1 cellular context compared by ENCODE assay signal in the genomic region with DNA sequence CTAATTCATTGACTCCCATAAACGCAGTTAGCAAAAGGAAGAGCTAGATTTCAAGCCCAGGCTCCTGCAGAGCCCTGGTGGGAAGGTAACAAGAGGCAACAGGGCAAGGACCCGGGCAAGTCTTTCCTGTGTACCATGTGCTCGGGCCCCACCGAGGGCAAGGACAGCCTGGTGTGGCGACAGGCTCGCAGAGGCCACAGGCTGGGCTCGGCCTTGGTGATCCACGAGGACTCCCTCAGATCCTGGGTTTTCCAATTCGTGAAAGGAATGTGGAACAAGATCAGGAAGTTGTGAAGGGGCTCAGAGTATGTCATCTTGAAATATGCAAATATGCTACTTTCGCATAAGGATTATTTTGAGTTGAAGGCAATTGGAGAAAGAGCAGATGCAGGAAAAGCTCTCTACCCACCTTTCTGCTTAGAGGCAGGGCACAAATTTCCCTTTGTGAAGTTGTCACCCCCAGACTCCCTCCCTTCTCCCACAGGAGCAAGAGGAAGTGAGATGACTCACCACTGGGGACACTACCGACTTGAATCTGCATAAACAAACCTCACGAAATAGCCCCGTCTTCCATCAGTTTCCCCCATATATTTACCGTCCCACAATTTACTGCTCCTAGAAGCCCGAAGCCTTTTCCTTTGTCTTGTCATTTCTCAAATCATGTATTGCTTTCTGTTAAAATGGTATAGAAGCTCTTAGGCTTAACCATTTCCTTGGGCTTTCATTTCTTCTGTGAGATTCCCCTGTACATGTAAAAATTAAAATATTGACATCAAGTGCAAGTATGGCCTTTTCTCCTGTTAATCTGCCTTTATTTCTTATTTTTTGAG.
TF ChIP-seq lines count a peak whose summit lies in the region.

No MANE protein-coding gene starts in this region.

TF ChIP-seq in K562, 482 proteins besides CTCF, POLR2A, EP300 and RAD21 (continued from another document and continues in another):
- TF ChIP-seq, protein P1, sequence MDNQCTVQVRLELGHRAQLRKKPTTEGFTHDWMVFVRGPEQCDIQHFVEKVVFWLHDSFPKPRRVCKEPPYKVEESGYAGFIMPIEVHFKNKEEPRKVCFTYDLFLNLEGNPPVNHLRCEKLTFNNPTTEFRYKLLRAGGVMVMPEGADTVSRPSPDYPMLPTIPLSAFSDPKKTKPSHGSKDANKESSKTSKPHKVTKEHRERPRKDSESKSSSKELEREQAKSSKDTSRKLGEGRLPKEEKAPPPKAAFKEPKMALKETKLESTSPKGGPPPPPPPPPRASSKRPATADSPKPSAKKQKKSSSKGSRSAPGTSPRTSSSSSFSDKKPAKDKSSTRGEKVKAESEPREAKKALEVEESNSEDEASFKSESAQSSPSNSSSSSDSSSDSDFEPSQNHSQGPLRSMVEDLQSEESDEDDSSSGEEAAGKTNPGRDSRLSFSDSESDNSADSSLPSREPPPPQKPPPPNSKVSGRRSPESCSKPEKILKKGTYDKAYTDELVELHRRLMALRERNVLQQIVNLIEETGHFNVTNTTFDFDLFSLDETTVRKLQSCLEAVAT (IDR thresholded peaks at IDR 0.05): no peak
- TF ChIP-seq TBL1XR1 (IDR thresholded peaks at IDR 0.05; ENCODE audit: low read length in 2 of 2): peak in 1 of 2 experiments; percentile 64; a peak in 1 of 4 replicates
- TF ChIP-seq KAT2B (IDR thresholded peaks at IDR 0.05; ENCODE audit: low read depth, low read length): no peak
- TF ChIP-seq SREBF2 (CRISPR knock-in tag; IDR thresholded peaks at IDR 0.05): no peak
- TF ChIP-seq, protein P2, sequence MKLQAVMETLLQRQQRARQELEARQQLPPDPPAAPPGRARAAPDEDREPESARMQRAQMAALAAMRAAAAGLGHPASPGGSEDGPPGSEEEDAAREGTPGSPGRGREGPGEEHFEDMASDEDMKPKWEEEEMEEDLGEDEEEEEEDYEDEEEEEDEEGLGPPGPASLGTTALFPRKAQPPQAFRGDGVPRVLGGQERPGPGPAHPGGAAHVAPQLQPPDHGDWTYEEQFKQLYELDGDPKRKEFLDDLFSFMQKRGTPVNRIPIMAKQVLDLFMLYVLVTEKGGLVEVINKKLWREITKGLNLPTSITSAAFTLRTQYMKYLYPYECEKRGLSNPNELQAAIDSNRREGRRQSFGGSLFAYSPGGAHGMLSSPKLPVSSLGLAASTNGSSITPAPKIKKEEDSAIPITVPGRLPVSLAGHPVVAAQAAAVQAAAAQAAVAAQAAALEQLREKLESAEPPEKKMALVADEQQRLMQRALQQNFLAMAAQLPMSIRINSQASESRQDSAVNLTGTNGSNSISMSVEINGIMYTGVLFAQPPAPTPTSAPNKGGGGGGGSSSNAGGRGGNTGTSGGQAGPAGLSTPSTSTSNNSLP (IDR thresholded peaks at IDR 0.05; ENCODE audit: borderline replicate concordance, low read depth, low read length): no peak
- TF ChIP-seq ZC3H8 (IDR thresholded peaks at IDR 0.05): no peak
- TF ChIP-seq POLR2G (IDR thresholded peaks at IDR 0.05; ENCODE audit: low read depth, low read length): no peak
- no peak for TF ChIP-seq ESRRB (CRISPR knock-in tag; IDR thresholded peaks at IDR 0.05; ENCODE audit: borderline replicate concordance)
- no peak for TF ChIP-seq PHF20 (IDR thresholded peaks at IDR 0.05; ENCODE audit: partially characterized antibody)
- no peak for TF ChIP-seq CCNT2 (IDR thresholded peaks at IDR 0.05; ENCODE audit: borderline replicate concordance, extremely low read depth, insufficient read length, low read depth, low read length)
- no peak for TF ChIP-seq ZNF354B (CRISPR knock-in tag; IDR thresholded peaks at IDR 0.05)
- no peak for TF ChIP-seq THRB (CRISPR knock-in tag; conservative IDR thresholded peaks at IDR 0.05)
- TF ChIP-seq, protein P3, sequence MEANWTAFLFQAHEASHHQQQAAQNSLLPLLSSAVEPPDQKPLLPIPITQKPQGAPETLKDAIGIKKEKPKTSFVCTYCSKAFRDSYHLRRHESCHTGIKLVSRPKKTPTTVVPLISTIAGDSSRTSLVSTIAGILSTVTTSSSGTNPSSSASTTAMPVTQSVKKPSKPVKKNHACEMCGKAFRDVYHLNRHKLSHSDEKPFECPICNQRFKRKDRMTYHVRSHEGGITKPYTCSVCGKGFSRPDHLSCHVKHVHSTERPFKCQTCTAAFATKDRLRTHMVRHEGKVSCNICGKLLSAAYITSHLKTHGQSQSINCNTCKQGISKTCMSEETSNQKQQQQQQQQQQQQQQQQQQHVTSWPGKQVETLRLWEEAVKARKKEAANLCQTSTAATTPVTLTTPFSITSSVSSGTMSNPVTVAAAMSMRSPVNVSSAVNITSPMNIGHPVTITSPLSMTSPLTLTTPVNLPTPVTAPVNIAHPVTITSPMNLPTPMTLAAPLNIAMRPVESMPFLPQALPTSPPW (CRISPR knock-in tag; IDR thresholded peaks at IDR 0.05): peak; percentile 79
- TF ChIP-seq FOXA1 (IDR thresholded peaks at IDR 0.05; ENCODE audit: borderline replicate concordance): no peak
- TF ChIP-seq RBM15 (IDR thresholded peaks at IDR 0.05; ENCODE audit: insufficient read depth, low read length): no peak
- TF ChIP-seq, protein P4, sequence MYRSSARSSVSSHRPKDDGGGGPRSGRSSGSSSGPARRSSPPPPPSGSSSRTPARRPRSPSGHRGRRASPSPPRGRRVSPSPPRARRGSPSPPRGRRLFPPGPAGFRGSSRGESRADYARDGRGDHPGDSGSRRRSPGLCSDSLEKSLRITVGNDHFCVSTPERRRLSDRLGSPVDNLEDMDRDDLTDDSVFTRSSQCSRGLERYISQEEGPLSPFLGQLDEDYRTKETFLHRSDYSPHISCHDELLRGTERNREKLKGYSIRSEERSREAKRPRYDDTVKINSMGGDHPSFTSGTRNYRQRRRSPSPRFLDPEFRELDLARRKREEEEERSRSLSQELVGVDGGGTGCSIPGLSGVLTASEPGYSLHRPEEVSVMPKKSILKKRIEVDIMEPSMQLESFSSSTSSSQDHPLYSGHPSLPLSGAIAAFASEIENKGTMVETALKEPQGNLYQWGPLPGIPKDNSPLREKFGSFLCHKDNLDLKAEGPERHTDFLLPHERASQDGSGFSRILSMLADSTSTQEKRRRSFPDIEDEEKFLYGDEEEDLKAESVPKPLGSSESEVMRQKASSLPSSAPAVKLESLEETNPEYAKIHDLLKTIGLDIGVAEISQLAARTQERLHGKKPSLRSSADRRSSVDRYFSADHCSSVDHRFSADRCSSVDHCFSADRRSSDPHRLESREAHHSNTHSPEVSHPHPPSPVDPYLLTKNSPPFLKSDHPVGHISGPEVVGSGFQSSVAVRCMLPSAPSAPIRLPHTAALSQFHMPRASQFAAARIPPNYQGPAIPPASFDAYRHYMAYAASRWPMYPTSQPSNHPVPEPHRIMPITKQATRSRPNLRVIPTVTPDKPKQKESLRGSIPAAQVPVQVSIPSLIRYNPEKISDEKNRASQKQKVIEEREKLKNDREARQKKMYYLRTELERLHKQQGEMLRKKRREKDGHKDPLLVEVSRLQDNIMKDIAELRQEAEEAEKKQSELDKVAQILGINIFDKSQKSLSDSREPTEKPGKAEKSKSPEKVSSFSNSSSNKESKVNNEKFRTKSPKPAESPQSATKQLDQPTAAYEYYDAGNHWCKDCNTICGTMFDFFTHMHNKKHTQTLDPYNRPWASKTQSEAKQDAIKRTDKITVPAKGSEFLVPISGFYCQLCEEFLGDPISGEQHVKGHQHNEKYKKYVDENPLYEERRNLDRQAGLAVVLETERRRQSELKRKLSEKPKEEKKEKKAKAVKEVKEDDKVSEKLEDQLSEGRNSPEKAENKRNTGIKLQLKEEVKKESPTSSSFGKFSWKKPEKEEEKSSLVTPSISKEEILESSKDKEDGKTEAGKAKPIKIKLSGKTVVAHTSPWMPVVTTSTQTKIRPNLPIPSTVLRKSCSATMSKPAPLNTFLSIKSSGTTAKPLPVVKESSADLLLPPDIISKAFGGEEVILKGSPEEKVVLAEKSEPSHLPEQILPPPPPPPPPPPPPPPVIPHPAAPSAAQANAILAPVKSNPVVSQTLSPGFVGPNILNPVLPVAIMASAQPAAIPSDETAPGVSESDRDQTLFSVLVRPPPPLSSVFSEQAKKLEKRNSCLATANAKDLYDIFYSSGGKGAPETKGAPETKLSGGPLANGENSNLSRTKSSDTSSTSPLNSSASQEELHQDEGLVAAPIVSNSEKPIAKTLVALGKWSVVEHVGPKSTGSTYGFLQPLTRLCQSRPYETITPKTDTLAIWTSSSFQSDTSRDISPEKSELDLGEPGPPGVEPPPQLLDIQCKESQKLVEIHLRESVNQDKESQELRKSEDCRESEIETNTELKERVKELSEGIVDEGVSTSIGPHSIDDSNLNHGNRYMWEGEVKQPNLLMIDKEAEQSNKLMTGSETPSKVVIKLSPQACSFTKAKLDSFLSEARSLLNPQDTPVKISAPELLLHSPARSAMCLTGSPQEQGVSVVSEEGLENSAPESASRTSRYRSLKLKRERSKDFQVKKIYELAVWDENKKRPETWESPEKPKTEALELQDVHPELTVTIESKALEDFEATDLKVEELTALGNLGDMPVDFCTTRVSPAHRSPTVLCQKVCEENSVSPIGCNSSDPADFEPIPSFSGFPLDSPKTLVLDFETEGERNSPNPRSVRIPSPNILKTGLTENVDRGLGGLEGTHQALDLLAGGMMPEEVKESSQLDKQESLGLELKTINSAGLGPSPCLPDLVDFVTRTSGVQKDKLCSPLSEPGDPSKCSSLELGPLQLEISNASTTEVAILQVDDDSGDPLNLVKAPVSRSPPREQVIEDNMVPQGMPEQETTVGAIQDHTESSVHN (IDR thresholded peaks at IDR 0.05; ENCODE audit: borderline replicate concordance in 1 of 2, low read depth in 1 of 2): peak in 1 of 2 experiments; percentile 45; a peak in 1 of 4 replicates
- TF ChIP-seq DEAF1 (CRISPR knock-in tag; IDR thresholded peaks at IDR 0.05): no peak
- TF ChIP-seq SNRNP70 (optimal IDR thresholded peaks at IDR 0.05; ENCODE audit: low read depth, low read length): no peak
- TF ChIP-seq ZNF311 (CRISPR knock-in tag; IDR thresholded peaks at IDR 0.05): 0 out of 2 replicates have a peak, but pooled peaks have one; percentile 44
- no peak for TF ChIP-seq BHLHE40 (IDR thresholded peaks at IDR 0.05; ENCODE audit: low read length)
- peak; percentile 55 for TF ChIP-seq BACH1 (tag; IDR thresholded peaks at IDR 0.05)
- no peak for TF ChIP-seq ZNF224 (CRISPR knock-in tag; IDR thresholded peaks at IDR 0.05)
- peak; percentile 52 for TF ChIP-seq ZNF449 (CRISPR knock-in tag; IDR thresholded peaks at IDR 0.05)
- no peak for TF ChIP-seq ZNF507 (tag; conservative IDR thresholded peaks at IDR 0.05)
- no peak for TF ChIP-seq NR2F6 (CRISPR knock-in tag; IDR thresholded peaks at IDR 0.05)
- TF ChIP-seq, protein P5, sequence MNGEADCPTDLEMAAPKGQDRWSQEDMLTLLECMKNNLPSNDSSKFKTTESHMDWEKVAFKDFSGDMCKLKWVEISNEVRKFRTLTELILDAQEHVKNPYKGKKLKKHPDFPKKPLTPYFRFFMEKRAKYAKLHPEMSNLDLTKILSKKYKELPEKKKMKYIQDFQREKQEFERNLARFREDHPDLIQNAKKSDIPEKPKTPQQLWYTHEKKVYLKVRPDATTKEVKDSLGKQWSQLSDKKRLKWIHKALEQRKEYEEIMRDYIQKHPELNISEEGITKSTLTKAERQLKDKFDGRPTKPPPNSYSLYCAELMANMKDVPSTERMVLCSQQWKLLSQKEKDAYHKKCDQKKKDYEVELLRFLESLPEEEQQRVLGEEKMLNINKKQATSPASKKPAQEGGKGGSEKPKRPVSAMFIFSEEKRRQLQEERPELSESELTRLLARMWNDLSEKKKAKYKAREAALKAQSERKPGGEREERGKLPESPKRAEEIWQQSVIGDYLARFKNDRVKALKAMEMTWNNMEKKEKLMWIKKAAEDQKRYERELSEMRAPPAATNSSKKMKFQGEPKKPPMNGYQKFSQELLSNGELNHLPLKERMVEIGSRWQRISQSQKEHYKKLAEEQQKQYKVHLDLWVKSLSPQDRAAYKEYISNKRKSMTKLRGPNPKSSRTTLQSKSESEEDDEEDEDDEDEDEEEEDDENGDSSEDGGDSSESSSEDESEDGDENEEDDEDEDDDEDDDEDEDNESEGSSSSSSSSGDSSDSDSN (IDR thresholded peaks at IDR 0.05; ENCODE audit: borderline replicate concordance in 1 of 2, low read depth in 2 of 2, low read length in 2 of 2): no peak
- no peak for TF ChIP-seq GABPB1 (CRISPR knock-in tag; IDR thresholded peaks at IDR 0.05)
- TF ChIP-seq THRAP3 (IDR thresholded peaks at IDR 0.05; ENCODE audit: borderline replicate concordance): no peak
- TF ChIP-seq ZNF444 (CRISPR knock-in tag; IDR thresholded peaks at IDR 0.05): peak; percentile 53; the same call in 1 of the 2 replicates
- no peak for TF ChIP-seq TFAM (CRISPR knock-in tag; conservative IDR thresholded peaks at IDR 0.05)
- TF ChIP-seq MAFK (IDR thresholded peaks at IDR 0.05; ENCODE audit: low read length): no peak
- no peak for TF ChIP-seq TRIM28 (IDR thresholded peaks at IDR 0.05)
- TF ChIP-seq HDAC3 (IDR thresholded peaks at IDR 0.05; ENCODE audit: borderline replicate concordance, partially characterized antibody): peak; percentile 22
- 0 out of 2 replicates have a peak, but pooled peaks have one; percentile 39 for TF ChIP-seq ZEB2 (IDR thresholded peaks at IDR 0.05)
- TF ChIP-seq CHD4 (IDR thresholded peaks at IDR 0.05; ENCODE audit: insufficient read depth, insufficient replicate concordance, low read depth, low read length, poor library complexity, severe bottlenecking): no peak
